ENCODE assay signal across 21 cellular contexts in the genomic region with DNA sequence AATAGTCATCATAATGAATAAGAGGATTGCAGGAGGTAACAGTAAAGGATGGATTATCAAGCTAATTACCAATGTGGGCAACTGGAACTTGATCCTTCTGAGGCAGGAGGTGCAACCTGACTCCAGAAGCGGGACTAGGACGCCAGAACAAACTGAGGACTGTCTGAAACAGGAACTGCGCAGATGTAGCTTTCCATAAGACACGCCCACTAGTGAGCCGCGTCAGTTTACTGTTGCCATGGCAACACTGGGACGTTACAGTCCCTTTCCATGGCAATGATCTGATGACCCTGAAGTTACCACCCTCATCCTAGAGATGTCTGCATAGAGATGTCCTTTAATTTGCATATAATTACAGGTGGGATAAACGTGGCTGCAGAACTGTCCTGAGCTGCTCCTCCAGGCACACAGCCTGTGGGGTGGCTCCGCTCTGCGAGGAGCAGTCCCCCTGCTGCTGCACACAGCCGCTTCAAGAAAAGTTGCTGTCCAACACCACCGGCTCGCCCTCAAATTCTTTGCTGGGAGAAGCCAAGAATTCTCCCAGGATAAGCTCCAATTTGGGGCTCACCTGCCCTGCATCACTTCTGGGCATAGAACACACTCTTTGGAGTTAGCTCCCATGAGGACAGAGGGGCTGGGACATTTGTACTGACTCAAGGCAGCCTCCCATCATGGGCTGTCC.
DNase-seq lines count a peak whose midpoint lies in the region; ATAC-seq and TF ChIP-seq lines count a peak whose summit lies in the region.
"Had no signal": no experiment of that assay in that cellular context is flagged by ENCODE, and none has a peak within 500 bp of the region (broad histone marks: within the 10 kb centered on the region; RNA-seq: fewer than 3 reads in every experiment).

No MANE protein-coding gene starts in this region.

- H3K36me3 Mint-ChIP-seq in osteocyte (ENCODE audit: unreplicated experiment): no peaks in the 10 kb centered on the region
- H3K36me3 Mint-ChIP-seq: type B pancreatic cell had no signal

- ATAC-seq in HG03045 (IDR thresholded peaks at IDR 0.05; ENCODE audit: unreplicated experiment): no peak
- ATAC-seq: heart left ventricle, Right ventricle myocardium inferior had no signal

- H3K27me3 Mint-ChIP-seq in osteocyte (ENCODE audit: unreplicated experiment): no peaks in the 10 kb centered on the region
- H3K27me3 Mint-ChIP-seq: stimulated activated naive CD8-positive, alpha-beta T cell treated with anti-CD3 and anti-CD28 coated beads, Interleukin-15, Interleukin-2, amounts not matched to agents 100 ng/mL and 50 ng/mL, for 24 hours had no signal

- H3K4me3 Mint-ChIP-seq in osteocyte (ENCODE audit: unreplicated experiment): no peak overlapping the region
- H3K4me3 Mint-ChIP-seq: endodermal cell; immature natural killer cell; stimulated activated naive CD8-positive, alpha-beta T cell treated with anti-CD3 and anti-CD28 coated beads, Interleukin-15, Interleukin-2, amounts not matched to agents 100 ng/mL and 50 ng/mL, for 24 hours; type B pancreatic cell had no signal

- no peaks in the 10 kb centered on the region for H3K4me1 Mint-ChIP-seq in osteocyte (ENCODE audit: unreplicated experiment)

- no peak for TF ChIP-seq CTCF in osteocyte (IDR thresholded peaks at IDR 0.05)

- no peak overlapping the region for H3K27ac Mint-ChIP-seq in osteocyte (ENCODE audit: unreplicated experiment)
- H3K27ac Mint-ChIP-seq: endodermal cell; immature natural killer cell; stimulated activated naive CD8-positive, alpha-beta T cell treated with anti-CD3 and anti-CD28 coated beads, Interleukin-15, Interleukin-2, amounts not matched to agents 100 ng/mL and 50 ng/mL, for 24 hours; type B pancreatic cell had no signal

- DNase-seq in NCI-H1436 (lab: John Stamatoyannopoulos, UW) (peak; percentile 53), NCI-H1436 treated with DMSO at 0.1 percent for 48 hours (lab: John Stamatoyannopoulos, UW) (no peak), NAMALWA (ENCODE audit: low spot score) (peak; percentile 28), OCI-M1 (lab: John Stamatoyannopoulos, UW) (peak; percentile 32), osteocyte (ENCODE audit: extremely low spot score, unreplicated experiment) (peak; percentile 70), DMS114 treated with DMSO at 0.1 percent for 48 hours (lab: John Stamatoyannopoulos, UW; ENCODE audit: unreplicated experiment) (no peak)
- no peak for DNase-seq in NK-92 treated with Interleukin-12 subunit alpha and Interleukin-12 subunit beta, amount 100 ng/mL, for 24 hours (lab: John Stamatoyannopoulos, UW)
- DNase-seq: activated CD4-positive, alpha-beta T cell treated with anti-CD3 and anti-CD28 coated beads, Interleukin-2, amount 50 U/mL, for 48 hours; activated gamma-delta T cell treated with Interleukin-2 at 50 U/mL for 16 hours; activated T-cell treated with anti-CD3 and anti-CD28 coated beads for 4 hours; colonic mucosa; EL; endodermal cell; heart left ventricle; immature natural killer cell; NCI-H1105; stimulated activated CD4-positive, alpha-beta T cell treated with anti-CD3 and anti-CD28 coated beads, Interleukin-4, amount 100 ng/mL, for 1 hour had no signal

- peaks cover 28% of the 10 kb centered on the region for H3K9me3 Mint-ChIP-seq in osteocyte (ENCODE audit: unreplicated experiment)
- H3K9me3 Mint-ChIP-seq: immature natural killer cell, type B pancreatic cell had no signal

Comparison
In these comparisons a context has a peak if more than half of its experiments do, and no peak if none do; other contexts are left out.
1. DNase-seq: peak in NCI-H1436 (single experiment), NAMALWA (single experiment), OCI-M1 (single experiment) and osteocyte (single experiment); none in NCI-H1436 treated with DMSO at 0.1 percent for 48 hours (single experiment), NK-92 treated with Interleukin-12 subunit alpha and Interleukin-12 subunit beta, amount 100 ng/mL, for 24 hours (single experiment) and DMS114 treated with DMSO at 0.1 percent for 48 hours (single experiment).